Comparison of ENCODE assay signal across 2 cellular contexts in the genomic region with DNA sequence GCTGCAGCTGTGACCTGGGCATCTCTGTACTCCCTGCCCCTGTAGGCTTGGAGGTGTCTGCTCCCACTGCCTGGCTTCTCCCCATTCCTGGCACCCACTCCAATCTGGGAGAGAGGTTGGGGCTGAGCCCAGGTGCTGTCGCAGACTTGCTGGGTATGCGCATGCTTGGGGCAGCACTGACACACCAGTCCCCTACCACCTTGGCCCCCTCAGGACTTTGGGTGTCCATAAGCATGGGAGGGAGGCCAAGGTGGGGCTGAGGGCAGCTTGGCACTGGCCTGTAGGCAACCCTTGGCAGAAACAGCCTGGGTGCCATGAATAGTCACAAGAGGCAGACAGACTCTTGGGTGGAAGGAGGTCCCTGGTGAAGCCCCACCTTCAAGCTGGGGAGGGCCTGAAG.
TF ChIP-seq lines count a peak whose summit lies in the region.

No MANE protein-coding gene starts in this region.

TF ChIP-seq in IMR-90, 13 proteins besides CTCF, POLR2A, EP300 and RAD21:
- TF ChIP-seq MAZ (IDR thresholded peaks at IDR 0.05; ENCODE audit: borderline replicate concordance, low read depth, low read length) (no peak), NFE2L2 (IDR thresholded peaks at IDR 0.05; ENCODE audit: low read depth, low read length) (no peak), SMC3 (IDR thresholded peaks at IDR 0.05; ENCODE audit: low read depth, low read length) (no peak), CHD1 (IDR thresholded peaks at IDR 0.05; ENCODE audit: low read depth, low read length) (no peak), FOS (IDR thresholded peaks at IDR 0.05; ENCODE audit: low read depth, low read length) (no peak), CEBPB (IDR thresholded peaks at IDR 0.05; ENCODE audit: low read depth, low read length) (no peak), RFX5 (IDR thresholded peaks at IDR 0.05; ENCODE audit: low read depth, low read length) (no peak), MAFK (IDR thresholded peaks at IDR 0.05; ENCODE audit: low read depth, low read length) (no peak), MXI1 (IDR thresholded peaks at IDR 0.05; ENCODE audit: borderline replicate concordance, low read depth, low read length) (no peak), BHLHE40 (IDR thresholded peaks at IDR 0.05; ENCODE audit: low read depth, low read length) (no peak)
- TF ChIP-seq, protein P1, sequence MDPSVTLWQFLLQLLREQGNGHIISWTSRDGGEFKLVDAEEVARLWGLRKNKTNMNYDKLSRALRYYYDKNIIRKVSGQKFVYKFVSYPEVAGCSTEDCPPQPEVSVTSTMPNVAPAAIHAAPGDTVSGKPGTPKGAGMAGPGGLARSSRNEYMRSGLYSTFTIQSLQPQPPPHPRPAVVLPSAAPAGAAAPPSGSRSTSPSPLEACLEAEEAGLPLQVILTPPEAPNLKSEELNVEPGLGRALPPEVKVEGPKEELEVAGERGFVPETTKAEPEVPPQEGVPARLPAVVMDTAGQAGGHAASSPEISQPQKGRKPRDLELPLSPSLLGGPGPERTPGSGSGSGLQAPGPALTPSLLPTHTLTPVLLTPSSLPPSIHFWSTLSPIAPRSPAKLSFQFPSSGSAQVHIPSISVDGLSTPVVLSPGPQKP (IDR thresholded peaks at IDR 0.05; ENCODE audit: borderline replicate concordance, low read depth, low read length): no peak
- TF ChIP-seq, protein P2, sequence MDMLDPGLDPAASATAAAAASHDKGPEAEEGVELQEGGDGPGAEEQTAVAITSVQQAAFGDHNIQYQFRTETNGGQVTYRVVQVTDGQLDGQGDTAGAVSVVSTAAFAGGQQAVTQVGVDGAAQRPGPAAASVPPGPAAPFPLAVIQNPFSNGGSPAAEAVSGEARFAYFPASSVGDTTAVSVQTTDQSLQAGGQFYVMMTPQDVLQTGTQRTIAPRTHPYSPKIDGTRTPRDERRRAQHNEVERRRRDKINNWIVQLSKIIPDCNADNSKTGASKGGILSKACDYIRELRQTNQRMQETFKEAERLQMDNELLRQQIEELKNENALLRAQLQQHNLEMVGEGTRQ (IDR thresholded peaks at IDR 0.05; ENCODE audit: low read depth, low read length): no peak

TF ChIP-seq in H1, 55 proteins besides CTCF, POLR2A, EP300 and RAD21:
- TF ChIP-seq, protein P2 (IDR thresholded peaks at IDR 0.05; ENCODE audit: low read length): no peak
- TF ChIP-seq TAF1 (IDR thresholded peaks at IDR 0.05; ENCODE audit: low read depth, low read length): no peak
- TF ChIP-seq, protein P3, sequence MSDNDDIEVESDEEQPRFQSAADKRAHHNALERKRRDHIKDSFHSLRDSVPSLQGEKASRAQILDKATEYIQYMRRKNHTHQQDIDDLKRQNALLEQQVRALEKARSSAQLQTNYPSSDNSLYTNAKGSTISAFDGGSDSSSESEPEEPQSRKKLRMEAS (IDR thresholded peaks at IDR 0.05): no peak
- TF ChIP-seq ASH2L (IDR thresholded peaks at IDR 0.05; ENCODE audit: low read length): no peak
- no peak for TF ChIP-seq SIX5 (IDR thresholded peaks at IDR 0.05; ENCODE audit: low read depth, low read length)
- TF ChIP-seq BCL11A (IDR thresholded peaks at IDR 0.05; ENCODE audit: low read depth in 2 of 2, low read length in 2 of 2): no peak
- no peak for TF ChIP-seq POLR2AphosphoS5 (IDR thresholded peaks at IDR 0.05; ENCODE audit: low read depth, low read length)
- no peak for TF ChIP-seq NANOG (IDR thresholded peaks at IDR 0.05; ENCODE audit: insufficient read depth, low read depth, low read length, poor library complexity, severe bottlenecking)
- no peak for TF ChIP-seq YY1 (IDR thresholded peaks at IDR 0.05; ENCODE audit: low read depth, low read length)
- no peak for TF ChIP-seq SUZ12 (IDR thresholded peaks at IDR 0.05; ENCODE audit: low read length)
- no peak for TF ChIP-seq MAFK (IDR thresholded peaks at IDR 0.05; ENCODE audit: low read depth, low read length)
- TF ChIP-seq SIRT6 (IDR thresholded peaks at IDR 0.05; ENCODE audit: low read length): no peak
- TF ChIP-seq, protein P4, sequence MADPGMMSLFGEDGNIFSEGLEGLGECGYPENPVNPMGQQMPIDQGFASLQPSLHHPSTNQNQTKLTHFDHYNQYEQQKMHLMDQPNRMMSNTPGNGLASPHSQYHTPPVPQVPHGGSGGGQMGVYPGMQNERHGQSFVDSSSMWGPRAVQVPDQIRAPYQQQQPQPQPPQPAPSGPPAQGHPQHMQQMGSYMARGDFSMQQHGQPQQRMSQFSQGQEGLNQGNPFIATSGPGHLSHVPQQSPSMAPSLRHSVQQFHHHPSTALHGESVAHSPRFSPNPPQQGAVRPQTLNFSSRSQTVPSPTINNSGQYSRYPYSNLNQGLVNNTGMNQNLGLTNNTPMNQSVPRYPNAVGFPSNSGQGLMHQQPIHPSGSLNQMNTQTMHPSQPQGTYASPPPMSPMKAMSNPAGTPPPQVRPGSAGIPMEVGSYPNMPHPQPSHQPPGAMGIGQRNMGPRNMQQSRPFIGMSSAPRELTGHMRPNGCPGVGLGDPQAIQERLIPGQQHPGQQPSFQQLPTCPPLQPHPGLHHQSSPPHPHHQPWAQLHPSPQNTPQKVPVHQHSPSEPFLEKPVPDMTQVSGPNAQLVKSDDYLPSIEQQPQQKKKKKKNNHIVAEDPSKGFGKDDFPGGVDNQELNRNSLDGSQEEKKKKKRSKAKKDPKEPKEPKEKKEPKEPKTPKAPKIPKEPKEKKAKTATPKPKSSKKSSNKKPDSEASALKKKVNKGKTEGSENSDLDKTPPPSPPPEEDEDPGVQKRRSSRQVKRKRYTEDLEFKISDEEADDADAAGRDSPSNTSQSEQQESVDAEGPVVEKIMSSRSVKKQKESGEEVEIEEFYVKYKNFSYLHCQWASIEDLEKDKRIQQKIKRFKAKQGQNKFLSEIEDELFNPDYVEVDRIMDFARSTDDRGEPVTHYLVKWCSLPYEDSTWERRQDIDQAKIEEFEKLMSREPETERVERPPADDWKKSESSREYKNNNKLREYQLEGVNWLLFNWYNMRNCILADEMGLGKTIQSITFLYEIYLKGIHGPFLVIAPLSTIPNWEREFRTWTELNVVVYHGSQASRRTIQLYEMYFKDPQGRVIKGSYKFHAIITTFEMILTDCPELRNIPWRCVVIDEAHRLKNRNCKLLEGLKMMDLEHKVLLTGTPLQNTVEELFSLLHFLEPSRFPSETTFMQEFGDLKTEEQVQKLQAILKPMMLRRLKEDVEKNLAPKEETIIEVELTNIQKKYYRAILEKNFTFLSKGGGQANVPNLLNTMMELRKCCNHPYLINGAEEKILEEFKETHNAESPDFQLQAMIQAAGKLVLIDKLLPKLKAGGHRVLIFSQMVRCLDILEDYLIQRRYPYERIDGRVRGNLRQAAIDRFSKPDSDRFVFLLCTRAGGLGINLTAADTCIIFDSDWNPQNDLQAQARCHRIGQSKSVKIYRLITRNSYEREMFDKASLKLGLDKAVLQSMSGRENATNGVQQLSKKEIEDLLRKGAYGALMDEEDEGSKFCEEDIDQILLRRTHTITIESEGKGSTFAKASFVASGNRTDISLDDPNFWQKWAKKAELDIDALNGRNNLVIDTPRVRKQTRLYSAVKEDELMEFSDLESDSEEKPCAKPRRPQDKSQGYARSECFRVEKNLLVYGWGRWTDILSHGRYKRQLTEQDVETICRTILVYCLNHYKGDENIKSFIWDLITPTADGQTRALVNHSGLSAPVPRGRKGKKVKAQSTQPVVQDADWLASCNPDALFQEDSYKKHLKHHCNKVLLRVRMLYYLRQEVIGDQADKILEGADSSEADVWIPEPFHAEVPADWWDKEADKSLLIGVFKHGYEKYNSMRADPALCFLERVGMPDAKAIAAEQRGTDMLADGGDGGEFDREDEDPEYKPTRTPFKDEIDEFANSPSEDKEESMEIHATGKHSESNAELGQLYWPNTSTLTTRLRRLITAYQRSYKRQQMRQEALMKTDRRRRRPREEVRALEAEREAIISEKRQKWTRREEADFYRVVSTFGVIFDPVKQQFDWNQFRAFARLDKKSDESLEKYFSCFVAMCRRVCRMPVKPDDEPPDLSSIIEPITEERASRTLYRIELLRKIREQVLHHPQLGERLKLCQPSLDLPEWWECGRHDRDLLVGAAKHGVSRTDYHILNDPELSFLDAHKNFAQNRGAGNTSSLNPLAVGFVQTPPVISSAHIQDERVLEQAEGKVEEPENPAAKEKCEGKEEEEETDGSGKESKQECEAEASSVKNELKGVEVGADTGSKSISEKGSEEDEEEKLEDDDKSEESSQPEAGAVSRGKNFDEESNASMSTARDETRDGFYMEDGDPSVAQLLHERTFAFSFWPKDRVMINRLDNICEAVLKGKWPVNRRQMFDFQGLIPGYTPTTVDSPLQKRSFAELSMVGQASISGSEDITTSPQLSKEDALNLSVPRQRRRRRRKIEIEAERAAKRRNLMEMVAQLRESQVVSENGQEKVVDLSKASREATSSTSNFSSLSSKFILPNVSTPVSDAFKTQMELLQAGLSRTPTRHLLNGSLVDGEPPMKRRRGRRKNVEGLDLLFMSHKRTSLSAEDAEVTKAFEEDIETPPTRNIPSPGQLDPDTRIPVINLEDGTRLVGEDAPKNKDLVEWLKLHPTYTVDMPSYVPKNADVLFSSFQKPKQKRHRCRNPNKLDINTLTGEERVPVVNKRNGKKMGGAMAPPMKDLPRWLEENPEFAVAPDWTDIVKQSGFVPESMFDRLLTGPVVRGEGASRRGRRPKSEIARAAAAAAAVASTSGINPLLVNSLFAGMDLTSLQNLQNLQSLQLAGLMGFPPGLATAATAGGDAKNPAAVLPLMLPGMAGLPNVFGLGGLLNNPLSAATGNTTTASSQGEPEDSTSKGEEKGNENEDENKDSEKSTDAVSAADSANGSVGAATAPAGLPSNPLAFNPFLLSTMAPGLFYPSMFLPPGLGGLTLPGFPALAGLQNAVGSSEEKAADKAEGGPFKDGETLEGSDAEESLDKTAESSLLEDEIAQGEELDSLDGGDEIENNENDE (IDR thresholded peaks at IDR 0.05; ENCODE audit: insufficient replicate concordance, low read length): no peak
- no peak for TF ChIP-seq RBBP5 (IDR thresholded peaks at IDR 0.05; ENCODE audit: borderline replicate concordance, low read depth, low read length)
- no peak for TF ChIP-seq BACH1 (IDR thresholded peaks at IDR 0.05; ENCODE audit: low read length)
- TF ChIP-seq POU5F1 (IDR thresholded peaks at IDR 0.05; ENCODE audit: low read depth, low read length): no peak
- no peak for TF ChIP-seq TBP (IDR thresholded peaks at IDR 0.05; ENCODE audit: low read depth, low read length)
- no peak for TF ChIP-seq KDM4A (IDR thresholded peaks at IDR 0.05; ENCODE audit: low read depth, low read length, severe bottlenecking)
